In genomic region chr6:159134701-159135364, GRCh38 we compare ENCODE assay signal across 9 cellular contexts. TPM values are rescaled to one million over a fixed set of nuclear protein-coding genes. Genes with fewer than 3 reads are reported as not detected.
DNase-seq lines count a peak whose midpoint lies in the region; ATAC-seq and TF ChIP-seq lines count a peak whose summit lies in the region.
"Had no signal": no experiment of that assay in that cellular context is flagged by ENCODE, and none has a peak within 500 bp of the region (broad histone marks: within the 10 kb centered on the region; RNA-seq: fewer than 3 reads in every experiment).

No MANE protein-coding gene starts in this region.

- no peaks in the 10 kb centered on the region for H3K27me3 ChIP-seq in lung (ENCODE audit: control insufficient read depth, insufficient read depth)
- H3K27me3 ChIP-seq: BLaER1 treated with 17β-estradiol and CSF1 and Interleukin-3, amounts not matched to agents 10 nM and 100 nM had no signal

- H3K27ac ChIP-seq in lung (ENCODE audit: low read depth in 1 of 2, low read length in 1 of 2) = no peak overlapping the region
- H3K27ac ChIP-seq: BLaER1 treated with 17β-estradiol and CSF1 and Interleukin-3, amounts not matched to agents 10 nM and 100 nM had no signal

- no peaks in the 10 kb centered on the region for H3K4me1 ChIP-seq in lung (ENCODE audit: control insufficient read depth in 2 of 2, insufficient read depth in 2 of 2, low read length in 2 of 2)
- H3K4me1 ChIP-seq: BLaER1 treated with 17β-estradiol and CSF1 and Interleukin-3, amounts not matched to agents 10 nM and 100 nM had no signal

- 27 to 33% methylated on average over 9 of the region's 9 CpGs for WGBS in lung, 2 donors

- H3K4me3 ChIP-seq in lung = no peak overlapping the region
- H3K4me3 ChIP-seq: BLaER1 treated with 17β-estradiol and CSF1 and Interleukin-3, amounts not matched to agents 10 nM and 100 nM had no signal

- peaks cover 0 to 2% of the 10 kb centered on the region in 2 donors for H3K9me3 ChIP-seq in lung (ENCODE audit: control insufficient read depth in 2 of 2, insufficient read depth in 1 of 2, low read length in 1 of 2)
- H3K9me3 ChIP-seq: BLaER1 treated with 17β-estradiol and CSF1 and Interleukin-3, amounts not matched to agents 10 nM and 100 nM had no signal

- no peaks in the 10 kb centered on the region for H3K36me3 ChIP-seq in lung (ENCODE audit: control insufficient read depth in 2 of 2, insufficient read depth in 2 of 2, low read length in 2 of 2)
- H3K36me3 ChIP-seq: BLaER1 treated with 17β-estradiol and CSF1 and Interleukin-3, amounts not matched to agents 10 nM and 100 nM had no signal

- peak; percentile 93 for TF ChIP-seq CTCF in lung (IDR thresholded peaks at IDR 0.05; ENCODE audit: control extremely low read depth, extremely low read depth)

- ATAC-seq in HG03095 (IDR thresholded peaks at IDR 0.05; ENCODE audit: unreplicated experiment) (peak; percentile 70), lung (ENCODE audit: insufficient read depth, low FRiP score) (peak; percentile 86)

- DNase-seq in NCI-H510A treated with DMSO at 0.1 percent for 48 hours (lab: John Stamatoyannopoulos, UW) = peak; percentile 53
- DNase-seq in NCI-H510A (lab: John Stamatoyannopoulos, UW) = no peak
- peak; percentile 34 for DNase-seq in NCI-H446 treated with DMSO at 0.1 percent for 48 hours (lab: John Stamatoyannopoulos, UW)
- peak; percentile 85 for DNase-seq in activated CD4-positive, alpha-beta T cell treated with anti-CD3 and anti-CD28 coated beads for 48 hours
- peak; percentile 54 for DNase-seq in dedifferentiated amniotic fluid mesenchymal stem cell (ENCODE audit: extremely low spot score)
- DNase-seq in lung (ENCODE audit: low spot score) = peak; percentile 73
- peak; percentile 29 to 50 for DNase-seq in stimulated activated CD8-positive, alpha-beta memory T cell treated with anti-CD3 and anti-CD28 coated beads, Interleukin-15, amount 100 ng/mL, for 4 hours (ENCODE audit: low read depth in 2 of 2)

RNA-seq across cellular contexts. Expression of gene FNDC1, which starts 34.4 kb away (rescaled TPM):
- total RNA-seq in lung = 1 to 10 TPM in 1 of 2 donors, under 1 TPM in 1; 0.40 to 8.6 TPM
- polyA plus RNA-seq in lung = under 1 TPM; 0.06 to 0.23 TPM
